ENCODE assay signal across 1 cellular context in the genomic region with DNA sequence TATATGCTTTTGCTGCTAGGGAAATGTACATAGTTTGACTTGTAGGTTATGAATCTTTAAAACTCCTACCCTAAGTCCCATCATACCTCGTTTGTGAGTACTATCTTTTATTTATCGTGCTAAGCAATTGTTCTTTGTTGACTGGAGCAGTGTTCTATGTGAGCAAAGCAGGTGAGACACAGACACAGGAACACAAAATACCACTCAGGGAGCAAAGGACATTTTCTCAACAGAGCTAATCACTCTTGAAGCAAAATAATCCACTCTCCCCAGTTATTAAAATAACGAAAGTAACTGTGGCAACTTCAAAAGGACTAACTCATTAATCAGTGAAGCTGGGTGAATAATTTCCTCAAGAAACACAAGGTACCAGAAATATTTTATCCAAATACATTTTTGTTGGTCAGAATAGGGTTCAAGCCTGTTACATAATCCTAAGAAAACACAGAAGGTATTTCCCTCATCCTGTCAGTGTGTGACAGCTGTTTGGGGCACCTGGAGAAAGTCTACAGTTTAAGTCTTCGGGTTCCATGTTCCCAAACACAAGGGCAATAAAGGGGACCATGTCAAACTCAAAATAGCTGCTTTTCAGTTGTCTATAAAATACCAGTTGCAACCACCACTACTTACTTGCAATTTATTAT.
TF ChIP-seq lines count a peak whose summit lies in the region.

No MANE protein-coding gene starts in this region.

TF ChIP-seq in IMR-90, 13 proteins besides CTCF, POLR2A, EP300 and RAD21:
- TF ChIP-seq RCOR1 (IDR thresholded peaks at IDR 0.05; ENCODE audit: insufficient replicate concordance, low read length): no peak
- TF ChIP-seq, protein P1, sequence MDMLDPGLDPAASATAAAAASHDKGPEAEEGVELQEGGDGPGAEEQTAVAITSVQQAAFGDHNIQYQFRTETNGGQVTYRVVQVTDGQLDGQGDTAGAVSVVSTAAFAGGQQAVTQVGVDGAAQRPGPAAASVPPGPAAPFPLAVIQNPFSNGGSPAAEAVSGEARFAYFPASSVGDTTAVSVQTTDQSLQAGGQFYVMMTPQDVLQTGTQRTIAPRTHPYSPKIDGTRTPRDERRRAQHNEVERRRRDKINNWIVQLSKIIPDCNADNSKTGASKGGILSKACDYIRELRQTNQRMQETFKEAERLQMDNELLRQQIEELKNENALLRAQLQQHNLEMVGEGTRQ (IDR thresholded peaks at IDR 0.05; ENCODE audit: low read depth, low read length): no peak
- no peak for TF ChIP-seq RFX5 (IDR thresholded peaks at IDR 0.05; ENCODE audit: low read depth, low read length)
- no peak for TF ChIP-seq CHD1 (IDR thresholded peaks at IDR 0.05; ENCODE audit: low read depth, low read length)
- no peak for TF ChIP-seq FOS (IDR thresholded peaks at IDR 0.05; ENCODE audit: low read depth, low read length)
- TF ChIP-seq BHLHE40 (IDR thresholded peaks at IDR 0.05; ENCODE audit: low read depth, low read length): no peak
- TF ChIP-seq CEBPB (IDR thresholded peaks at IDR 0.05; ENCODE audit: low read depth, low read length): no peak
